In genomic region chr10:51405580-51406367, GRCh38 we compare ENCODE assay signal across 12 cellular contexts.
DNase-seq lines count a peak whose midpoint lies in the region; ATAC-seq and TF ChIP-seq lines count a peak whose summit lies in the region.
"Had no signal": no experiment of that assay in that cellular context is flagged by ENCODE, and none has a peak within 500 bp of the region (broad histone marks: within the 10 kb centered on the region; RNA-seq: fewer than 3 reads in every experiment).

No MANE protein-coding gene starts in this region.

- intact Hi-C loops in left lung (cut with DNase I): no loop called here
- intact Hi-C loops in tibial artery (cut with DNase I; ENCODE audit: low total_unique reads): no loop called here

- no peak overlapping the region for H3K27ac Mint-ChIP-seq in endothelial cell (ENCODE audit: unreplicated experiment)
- H3K27ac Mint-ChIP-seq in activated T-helper 17 cell treated with anti-CD3 and anti-CD28 coated beads, Interleukin-2, amount 50 U/mL, for 72 hours: no peak overlapping the region
- H3K27ac Mint-ChIP-seq: CD8-positive, alpha-beta T cell had no signal

- no peaks in the 10 kb centered on the region for H3K4me1 ChIP-seq in left lung
- peaks cover 0 to 55% (median 17%) of the 10 kb centered on the region in 4 donors for H3K4me1 ChIP-seq in tibial artery

- no peak for DNase-seq in endothelial cell (ENCODE audit: low spot score)
- no peak for DNase-seq in left lung
- DNase-seq in tibial artery: no peak
- DNase-seq in NCI-H748 (lab: John Stamatoyannopoulos, UW; ENCODE audit: unreplicated experiment): no peak
- no peak for DNase-seq in NCI-H1436 (lab: John Stamatoyannopoulos, UW)
- DNase-seq: activated T-cell treated with anti-CD3 and anti-CD28 coated beads, Interleukin-2, amount 50 U/mL, for 4 hours; anterior cingulate cortex; CD8-positive, alpha-beta T cell; NCI-H1694 treated with DMSO at 0.1 percent for 48 hours had no signal

- no peaks in the 10 kb centered on the region for H3K27me3 Mint-ChIP-seq in endothelial cell (ENCODE audit: unreplicated experiment)
- H3K27me3 Mint-ChIP-seq in activated T-helper 17 cell treated with anti-CD3 and anti-CD28 coated beads, Interleukin-2, amount 50 U/mL, for 72 hours: no peaks in the 10 kb centered on the region

- no peak for TF ChIP-seq CTCF in endothelial cell (IDR thresholded peaks at IDR 0.05; ENCODE audit: unreplicated experiment)
- no peak for TF ChIP-seq CTCF in left lung (IDR thresholded peaks at IDR 0.05)
- TF ChIP-seq CTCF in tibial artery (IDR thresholded peaks at IDR 0.05): no peak

- no peaks in the 10 kb centered on the region for H3K36me3 Mint-ChIP-seq in endothelial cell (ENCODE audit: low read depth, unreplicated experiment)
- no peaks in the 10 kb centered on the region for H3K36me3 Mint-ChIP-seq in activated T-helper 17 cell treated with anti-CD3 and anti-CD28 coated beads, Interleukin-2, amount 50 U/mL, for 72 hours (ENCODE audit: low read depth)
- H3K36me3 Mint-ChIP-seq: CD8-positive, alpha-beta T cell had no signal

- H3K4me3 Mint-ChIP-seq in endothelial cell (ENCODE audit: unreplicated experiment): peak overlapping the region; percentile 13
- H3K4me3 Mint-ChIP-seq in activated T-helper 17 cell treated with anti-CD3 and anti-CD28 coated beads, Interleukin-2, amount 50 U/mL, for 72 hours: no peak overlapping the region
- H3K4me3 Mint-ChIP-seq: activated T-cell treated with anti-CD3 and anti-CD28 coated beads, Interleukin-2, amount 50 U/mL, for 4 hours; CD8-positive, alpha-beta T cell had no signal

- ATAC-seq in SK-N-SH treated with all-trans-retinoic acid at 6 μM for 48 hours (peak; percentile 32; the same call in 2 of the 3 replicates), left lung (peak; percentile 14), HG02642 (IDR thresholded peaks at IDR 0.05; ENCODE audit: poor library complexity, unreplicated experiment) (no peak)
- no peak for ATAC-seq in activated T-helper 17 cell treated with anti-CD3 and anti-CD28 coated beads, Interleukin-2, amount 50 U/mL, for 72 hours (replicated peaks)
- ATAC-seq: activated T-cell treated with anti-CD3 and anti-CD28 coated beads, Interleukin-2, amount 50 U/mL, for 4 hours; CD8-positive, alpha-beta T cell had no signal

- H3K9me3 Mint-ChIP-seq in endothelial cell (ENCODE audit: unreplicated experiment): no peaks in the 10 kb centered on the region
- H3K9me3 Mint-ChIP-seq in activated T-helper 17 cell treated with anti-CD3 and anti-CD28 coated beads, Interleukin-2, amount 50 U/mL, for 72 hours: no peaks in the 10 kb centered on the region
- H3K9me3 Mint-ChIP-seq: activated T-cell treated with anti-CD3 and anti-CD28 coated beads, Interleukin-2, amount 50 U/mL, for 4 hours; CD8-positive, alpha-beta T cell had no signal

- peaks cover 12% of the 10 kb centered on the region for H3K4me1 Mint-ChIP-seq in endothelial cell (ENCODE audit: unreplicated experiment)
- H3K4me1 Mint-ChIP-seq in activated T-helper 17 cell treated with anti-CD3 and anti-CD28 coated beads, Interleukin-2, amount 50 U/mL, for 72 hours: no peaks in the 10 kb centered on the region

- no peak overlapping the region for H3K4me3 ChIP-seq in left lung
- H3K4me3 ChIP-seq in tibial artery: no peak overlapping the region

- H3K27ac ChIP-seq in left lung: peak overlapping the region; percentile 5 to 26
- peak overlapping the region; percentile 39 to 44 for H3K27ac ChIP-seq in tibial artery

- H3K27me3 ChIP-seq in left lung (no peaks in the 10 kb centered on the region), tibial artery (no peaks in the 10 kb centered on the region)

- H3K36me3 ChIP-seq in left lung (no peaks in the 10 kb centered on the region), tibial artery (no peaks in the 10 kb centered on the region)

- no peaks in the 10 kb centered on the region for H3K9me3 ChIP-seq in left lung
- no peaks in the 10 kb centered on the region for H3K9me3 ChIP-seq in tibial artery

TF ChIP-seq in SK-N-SH treated with all-trans-retinoic acid at 6 μM for 48 hours, 23 proteins besides CTCF, POLR2A, EP300 and RAD21:
- TF ChIP-seq ZNF70 (CRISPR knock-in tag; IDR thresholded peaks at IDR 0.05) (no peak), BACH2 (CRISPR knock-in tag; IDR thresholded peaks at IDR 0.05; ENCODE audit: borderline replicate concordance) (no peak), CSDC2 (CRISPR knock-in tag; IDR thresholded peaks at IDR 0.05) (no peak), CSRNP3 (CRISPR knock-in tag; IDR thresholded peaks at IDR 0.05) (no peak), ESRRG (CRISPR knock-in tag; IDR thresholded peaks at IDR 0.05) (no peak)

Comparison
In these comparisons a context has a peak if more than half of its experiments do, and no peak if none do; other contexts are left out.
1. ATAC-seq: peak in SK-N-SH treated with all-trans-retinoic acid at 6 μM for 48 hours (single experiment) and left lung (single experiment); none in HG02642 (single experiment) and activated T-helper 17 cell treated with anti-CD3 and anti-CD28 coated beads, Interleukin-2, amount 50 U/mL, for 72 hours (single experiment).